ENCODE assay signal across 1 cellular context in genomic region chr11:106077609-106078517, GRCh38.
TF ChIP-seq lines count a peak whose summit lies in the region.

Gene AASDHPPT, plus strand, starts transcription at chr11:106077662. Its CDS starts 49 bp downstream, at chr11:106077711.

TF ChIP-seq in HEK293, 187 proteins besides CTCF, POLR2A, EP300 and RAD21 (continued from another document):
- TF ChIP-seq ZNF513 (tag by site-specific recombination; IDR thresholded peaks at IDR 0.05) (no peak), ZFP37 (tag by site-specific recombination; IDR thresholded peaks at IDR 0.05) (0 out of 2 replicates have a peak, but pooled peaks have one; percentile 59), ZNF335 (tag by site-specific recombination; conservative IDR thresholded peaks at IDR 0.05) (peak; percentile 83), ZNF600 (tag by site-specific recombination; IDR thresholded peaks at IDR 0.05) (0 out of 2 replicates have a peak, but pooled peaks have one; percentile 44), SETDB1 (IDR thresholded peaks at IDR 0.05; ENCODE audit: insufficient read length, low read length) (no peak), ZNF248 (tag by site-specific recombination; IDR thresholded peaks at IDR 0.05) (no peak), BCL11A (tag by site-specific recombination; IDR thresholded peaks at IDR 0.05; ENCODE audit: low read depth) (no peak), ZNF510 (tag by site-specific recombination; IDR thresholded peaks at IDR 0.05; ENCODE audit: insufficient replicate concordance) (no peak), ZNF292 (tag by site-specific recombination; IDR thresholded peaks at IDR 0.05; ENCODE audit: borderline replicate concordance, low read depth) (no peak), FEZF1 (tag by site-specific recombination; IDR thresholded peaks at IDR 0.05) (peak; percentile 41; the same call in 1 of the 2 replicates), ZNF16 (tag by site-specific recombination; IDR thresholded peaks at IDR 0.05; ENCODE audit: low read depth) (no peak), KLF10 (tag by site-specific recombination; IDR thresholded peaks at IDR 0.05) (peak; percentile 33; the same call in 1 of the 2 replicates), ZNF24 (tag by site-specific recombination; IDR thresholded peaks at IDR 0.05) (no peak), ZNF610 (tag by site-specific recombination; IDR thresholded peaks at IDR 0.05; ENCODE audit: borderline replicate concordance) (no peak), ZNF394 (tag by site-specific recombination; IDR thresholded peaks at IDR 0.05; ENCODE audit: borderline replicate concordance) (no peak), ZNF175 (tag by site-specific recombination; IDR thresholded peaks at IDR 0.05) (no peak), ZBTB7A (tag by site-specific recombination; IDR thresholded peaks at IDR 0.05; ENCODE audit: low read depth) (no peak), ZFHX2 (tag by site-specific recombination; conservative IDR thresholded peaks at IDR 0.05) (no peak), ZNF561 (tag by site-specific recombination; IDR thresholded peaks at IDR 0.05; ENCODE audit: borderline replicate concordance) (no peak), TRIM28 (IDR thresholded peaks at IDR 0.05; ENCODE audit: borderline replicate concordance, low read length) (0 out of 2 replicates have a peak, but pooled peaks have one; percentile 36), ZNF114 (tag by site-specific recombination; IDR thresholded peaks at IDR 0.05) (no peak), SCRT2 (tag by site-specific recombination; IDR thresholded peaks at IDR 0.05) (peak; percentile 53), ZNF354C (tag by site-specific recombination; IDR thresholded peaks at IDR 0.05; ENCODE audit: borderline replicate concordance, low read depth) (no peak), ZNF423 (tag by site-specific recombination; IDR thresholded peaks at IDR 0.05) (no peak), ZNF596 (tag by site-specific recombination; IDR thresholded peaks at IDR 0.05) (no peak), TCF7L2 (IDR thresholded peaks at IDR 0.05; ENCODE audit: borderline replicate concordance, low read depth, low read length) (no peak), ZBTB17 (tag by site-specific recombination; IDR thresholded peaks at IDR 0.05) (no peak; the same call in 1 of the 2 replicates), REST (tag by site-specific recombination; IDR thresholded peaks at IDR 0.05) (no peak), ZSCAN18 (tag by site-specific recombination; IDR thresholded peaks at IDR 0.05) (no peak), ZNF433 (tag by site-specific recombination; IDR thresholded peaks at IDR 0.05; ENCODE audit: low read depth) (no peak), ZNF138 (tag by site-specific recombination; IDR thresholded peaks at IDR 0.05; ENCODE audit: borderline replicate concordance) (no peak), ZNF707 (tag by site-specific recombination; IDR thresholded peaks at IDR 0.05) (no peak), ZNF324 (tag by site-specific recombination; IDR thresholded peaks at IDR 0.05) (no peak), KLF8 (tag by site-specific recombination; IDR thresholded peaks at IDR 0.05) (0 out of 2 replicates have a peak, but pooled peaks have one; percentile 6), EGR2 (tag by site-specific recombination; IDR thresholded peaks at IDR 0.05; ENCODE audit: low read depth) (no peak), HOXC10 (CRISPR knock-in tag; IDR thresholded peaks at IDR 0.05) (no peak), ZFP41 (tag by site-specific recombination; IDR thresholded peaks at IDR 0.05; ENCODE audit: borderline replicate concordance) (no peak), OVOL3 (tag by site-specific recombination; IDR thresholded peaks at IDR 0.05) (peak; percentile 64; the same call in 1 of the 2 replicates), ZNF140 (tag by site-specific recombination; IDR thresholded peaks at IDR 0.05) (no peak), ZNF416 (tag by site-specific recombination; IDR thresholded peaks at IDR 0.05) (no peak), ZNF501 (tag by site-specific recombination; IDR thresholded peaks at IDR 0.05) (peak; percentile 18; the same call in 1 of the 2 replicates)
- TF ChIP-seq, protein P1, sequence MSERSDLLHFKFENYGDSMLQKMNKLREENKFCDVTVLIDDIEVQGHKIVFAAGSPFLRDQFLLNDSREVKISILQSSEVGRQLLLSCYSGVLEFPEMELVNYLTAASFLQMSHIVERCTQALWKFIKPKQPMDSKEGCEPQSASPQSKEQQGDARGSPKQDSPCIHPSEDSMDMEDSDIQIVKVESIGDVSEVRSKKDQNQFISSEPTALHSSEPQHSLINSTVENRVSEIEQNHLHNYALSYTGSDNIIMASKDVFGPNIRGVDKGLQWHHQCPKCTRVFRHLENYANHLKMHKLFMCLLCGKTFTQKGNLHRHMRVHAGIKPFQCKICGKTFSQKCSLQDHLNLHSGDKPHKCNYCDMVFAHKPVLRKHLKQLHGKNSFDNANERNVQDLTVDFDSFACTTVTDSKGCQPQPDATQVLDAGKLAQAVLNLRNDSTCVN (tag by site-specific recombination; optimal IDR thresholded peaks at IDR 0.05) = peak; percentile 52
- TF ChIP-seq, protein P2, sequence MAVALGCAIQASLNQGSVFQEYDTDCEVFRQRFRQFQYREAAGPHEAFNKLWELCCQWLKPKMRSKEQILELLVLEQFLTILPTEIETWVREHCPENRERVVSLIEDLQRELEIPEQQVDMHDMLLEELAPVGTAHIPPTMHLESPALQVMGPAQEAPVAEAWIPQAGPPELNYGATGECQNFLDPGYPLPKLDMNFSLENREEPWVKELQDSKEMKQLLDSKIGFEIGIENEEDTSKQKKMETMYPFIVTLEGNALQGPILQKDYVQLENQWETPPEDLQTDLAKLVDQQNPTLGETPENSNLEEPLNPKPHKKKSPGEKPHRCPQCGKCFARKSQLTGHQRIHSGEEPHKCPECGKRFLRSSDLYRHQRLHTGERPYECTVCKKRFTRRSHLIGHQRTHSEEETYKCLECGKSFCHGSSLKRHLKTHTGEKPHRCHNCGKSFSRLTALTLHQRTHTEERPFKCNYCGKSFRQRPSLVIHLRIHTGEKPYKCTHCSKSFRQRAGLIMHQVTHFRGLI (tag by site-specific recombination; IDR thresholded peaks at IDR 0.05) = no peak
- TF ChIP-seq, protein P3, sequence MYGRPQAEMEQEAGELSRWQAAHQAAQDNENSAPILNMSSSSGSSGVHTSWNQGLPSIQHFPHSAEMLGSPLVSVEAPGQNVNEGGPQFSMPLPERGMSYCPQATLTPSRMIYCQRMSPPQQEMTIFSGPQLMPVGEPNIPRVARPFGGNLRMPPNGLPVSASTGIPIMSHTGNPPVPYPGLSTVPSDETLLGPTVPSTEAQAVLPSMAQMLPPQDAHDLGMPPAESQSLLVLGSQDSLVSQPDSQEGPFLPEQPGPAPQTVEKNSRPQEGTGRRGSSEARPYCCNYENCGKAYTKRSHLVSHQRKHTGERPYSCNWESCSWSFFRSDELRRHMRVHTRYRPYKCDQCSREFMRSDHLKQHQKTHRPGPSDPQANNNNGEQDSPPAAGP (tag by site-specific recombination; IDR thresholded peaks at IDR 0.05) = 0 out of 2 replicates have a peak, but pooled peaks have one; percentile 28
